ENCODE assay signal across 15 cellular contexts in the genomic region with DNA sequence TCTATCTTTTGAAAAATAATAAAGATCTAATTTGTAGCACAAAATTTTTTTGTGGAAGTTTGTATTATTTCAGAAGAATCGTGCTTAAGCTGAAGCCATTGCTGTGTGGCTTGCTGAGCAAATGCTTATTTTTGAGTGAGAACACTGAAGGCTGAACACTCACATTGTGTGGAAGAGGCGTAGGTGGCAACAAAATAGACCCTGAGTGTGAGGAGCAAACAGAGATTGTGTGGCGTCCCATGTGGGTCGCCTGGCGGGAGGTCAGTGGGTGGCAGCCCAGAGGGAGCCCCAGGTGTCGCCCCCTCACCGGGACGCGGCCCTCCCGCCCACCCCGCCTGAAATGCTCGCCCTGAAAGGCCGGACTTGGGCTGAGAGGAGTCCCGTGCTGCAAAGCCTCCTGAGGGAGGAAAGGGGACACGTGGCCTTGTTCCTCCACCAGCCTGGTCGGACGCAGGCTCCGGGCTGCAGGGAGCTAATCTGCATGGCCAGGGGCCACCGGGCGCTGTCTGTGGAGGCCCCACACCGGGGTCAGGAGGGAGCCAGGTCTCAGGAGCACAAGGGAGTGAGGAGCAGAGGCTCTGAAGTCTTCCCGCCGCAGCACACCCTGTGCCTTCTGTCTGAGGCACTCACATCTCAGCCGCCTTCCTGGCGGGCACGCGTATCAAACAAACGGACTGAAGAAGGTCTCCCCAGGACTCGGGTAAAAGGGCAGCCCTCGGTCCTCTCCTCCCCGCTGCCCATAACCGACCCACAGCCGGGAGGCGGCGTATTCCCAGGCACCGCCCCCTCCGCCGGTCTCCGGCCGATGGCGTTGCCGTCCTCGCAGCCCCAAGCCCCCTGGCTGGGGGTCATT. TPM values are rescaled to one million over a fixed set of nuclear protein-coding genes. Genes with fewer than 3 reads are reported as not detected.
A peak's percentile ranks its signal among the peaks of the same experiment; 100 is the strongest.
DNase-seq lines count a peak whose midpoint lies in the region; ATAC-seq and TF ChIP-seq lines count a peak whose summit lies in the region.
"Had no signal": no experiment of that assay in that cellular context is flagged by ENCODE, and none has a peak within 500 bp of the region (broad histone marks: within the 10 kb centered on the region; RNA-seq: fewer than 3 reads in every experiment).

No MANE protein-coding gene starts in this region.

- BruUV-seq in Calu3 (replicated peaks; lab: Mats Ljungman, UMichigan), result no TSS peak

- ATAC-seq in foreskin keratinocyte (peak; percentile 44), psoas muscle (peak in 3 of 4 donors; percentile 19 to 29 (median 25))

- H3K4me1 ChIP-seq in foreskin keratinocyte (no peaks in the 10 kb centered on the region), psoas muscle (no peaks in the 10 kb centered on the region)

- CTCF ChIA-PET in AG04450 (lab: Charles Lee) (interaction anchor here (0.6 kb wide), 1 partner anchor 695 kb away, joined by 3 read pairs; no protein-coding TSS in a partner anchor), Calu3 (lab: Charles Lee) (no interaction called here)

- no peaks in the 10 kb centered on the region for H3K27me3 Mint-ChIP-seq in Calu3 (ENCODE audit: unreplicated experiment)
- H3K27me3 Mint-ChIP-seq: natural killer cell treated with Interleukin-12 subunit alpha and Interleukin-12 subunit beta and Interleukin-15 and Interleukin-18, amount 100 ng/mL, for 72 hours had no signal

- TF ChIP-seq CTCF in AG04450 (IDR thresholded peaks at IDR 0.05; ENCODE audit: low read depth, low read length), result no peak
- TF ChIP-seq CTCF in foreskin keratinocyte (conservative IDR thresholded peaks at IDR 0.05), result no peak
- TF ChIP-seq CTCF in psoas muscle (IDR thresholded peaks at IDR 0.05), result no peak
- TF ChIP-seq CTCF in Calu3 (IDR thresholded peaks at IDR 0.05; ENCODE audit: unreplicated experiment), result no peak

- H3K9me3 ChIP-seq in AG04450 (ENCODE audit: control insufficient read depth, insufficient read depth, low read length) (no peaks in the 10 kb centered on the region), SK-N-MC (ENCODE audit: low read depth, low read length) (no peaks in the 10 kb centered on the region), psoas muscle (no peaks in the 10 kb centered on the region)

- H3K27ac ChIP-seq in AG04450 (ENCODE audit: low read depth, low read length) (no peak overlapping the region), SK-N-MC (peak overlapping the region; percentile 37), foreskin keratinocyte (no peak overlapping the region), psoas muscle (no peak overlapping the region)
- H3K27ac ChIP-seq: epithelial cell of prostate had no signal

- no peak overlapping the region for H3K9ac ChIP-seq in SK-N-MC (ENCODE audit: insufficient read length)

- DNase-seq in AG04450 (ENCODE audit: low read depth, low spot score), result no peak
- DNase-seq in SK-N-MC (ENCODE audit: low read depth, low spot score), result no peak
- DNase-seq in foreskin keratinocyte, result no peak
- DNase-seq in psoas muscle, result peak in 1 of 2 donors; percentile 18
- DNase-seq in Calu3, result no peak
- DNase-seq in DMS153 treated with DMSO at 0.1 percent for 48 hours (lab: John Stamatoyannopoulos, UW; ENCODE audit: unreplicated experiment), result no peak
- no peak for DNase-seq in T-helper 2 cell
- DNase-seq in NCI-H1105 treated with DMSO at 0.1 percent for 48 hours (lab: John Stamatoyannopoulos, UW), result no peak
- DNase-seq: activated T-cell treated with anti-CD3 and anti-CD28 coated beads, Interleukin-2, amount 50 U/mL, for 4 hours; COR-L47; NCI-H524 had no signal

- POLR2A ChIA-PET in AG04450 (lab: Yijun Ruan, JAX), result interaction anchor here (0.6 kb wide), 1 partner anchor 220 kb away, joined by 4 read pairs; a partner anchor contains a TSS

- no peaks in the 10 kb centered on the region for H3K36me3 Mint-ChIP-seq in Calu3 (ENCODE audit: insufficient read depth, unreplicated experiment)
- H3K36me3 Mint-ChIP-seq: natural killer cell treated with Interleukin-12 subunit alpha and Interleukin-12 subunit beta and Interleukin-15 and Interleukin-18, amount 100 ng/mL, for 72 hours had no signal

- H3K9me3 Mint-ChIP-seq in Calu3 (ENCODE audit: low read depth, unreplicated experiment), result no peaks in the 10 kb centered on the region
- H3K9me3 Mint-ChIP-seq: activated T-cell treated with anti-CD3 and anti-CD28 coated beads, Interleukin-2, amount 50 U/mL, for 4 hours; natural killer cell treated with Interleukin-12 subunit alpha and Interleukin-12 subunit beta and Interleukin-15 and Interleukin-18, amount 100 ng/mL, for 72 hours had no signal

- H3K27me3 ChIP-seq in AG04450 (ENCODE audit: control insufficient read depth, insufficient read depth, low read length) (peaks cover 6% of the 10 kb centered on the region), foreskin keratinocyte (no peaks in the 10 kb centered on the region), psoas muscle (ENCODE audit: insufficient read depth in 3 of 3, low read length in 2 of 3) (no peaks in the 10 kb centered on the region)

- 26 to 44% (median 38%) methylated on average over 36 to 43 of the region's 43 CpGs for WGBS in psoas muscle, 3 donors

- H3K4me3 Mint-ChIP-seq in Calu3 (ENCODE audit: low read depth, unreplicated experiment), result no peak overlapping the region
- H3K4me3 Mint-ChIP-seq: activated T-cell treated with anti-CD3 and anti-CD28 coated beads, Interleukin-2, amount 50 U/mL, for 4 hours; natural killer cell treated with Interleukin-12 subunit alpha and Interleukin-12 subunit beta and Interleukin-15 and Interleukin-18, amount 100 ng/mL, for 72 hours had no signal

- H3K4me1 Mint-ChIP-seq in Calu3 (ENCODE audit: low read depth, unreplicated experiment), result no peaks in the 10 kb centered on the region

- no peak overlapping the region for H3K27ac Mint-ChIP-seq in Calu3 (ENCODE audit: unreplicated experiment)
- H3K27ac Mint-ChIP-seq: natural killer cell treated with Interleukin-12 subunit alpha and Interleukin-12 subunit beta and Interleukin-15 and Interleukin-18, amount 100 ng/mL, for 72 hours had no signal

- H3K36me3 ChIP-seq in SK-N-MC (ENCODE audit: insufficient read depth, low read length), result no peaks in the 10 kb centered on the region
- peaks cover 0 to 35% of the 10 kb centered on the region in 2 donors for H3K36me3 ChIP-seq in psoas muscle (ENCODE audit: insufficient read depth in 1 of 2, low read depth in 1 of 2)

- intact Hi-C loops in psoas muscle (cut with DNase I), result loop anchor here in 1 of 2 donors (10.0 kb wide), 1 partner anchor 695 kb away; no protein-coding TSS in a partner anchor
- intact Hi-C loops in Calu3 (cut with micrococcal nuclease; ENCODE audit: unreplicated experiment), result loop anchor here (10.0 kb wide), 1 partner anchor 505 kb away; no protein-coding TSS in a partner anchor

- H3K4me3 ChIP-seq in AG04450 (ENCODE audit: low read depth, low read length) (peak overlapping the region; percentile 5), SK-N-MC (no peak overlapping the region), psoas muscle (peak overlapping the region; percentile 60)

RNA-seq across cellular contexts. Expression of a gene that starts 15.9 kb away (rescaled TPM):
- polyA plus RNA-seq in AG04450 (2011; rRNA removed), result 0.67 and 0.68 TPM in 2 replicates
- polyA minus RNA-seq in AG04450 (2011; rRNA and poly(A)+ RNA removed), result 0.39 and 0.55 TPM in 2 replicates
- total RNA-seq in foreskin keratinocyte, result 0.07 TPM in 1 of 2 replicates, not detected in the other
- polyA plus RNA-seq in foreskin keratinocyte, result not detected in 2 replicates
- total RNA-seq in psoas muscle, result 1 to 10 TPM; 2.7 to 9.7 (median 4.8) TPM
- 1 to 10 TPM; 1.7 to 9.7 (median 4.8) TPM for polyA plus RNA-seq in psoas muscle
- total RNA-seq in Calu3 (2022), result 1.6 and 3.1 TPM in 2 replicates
- total RNA-seq: activated T-cell treated with anti-CD3 and anti-CD28 coated beads, Interleukin-2, amount 50 U/mL, for 4 hours; T-helper 1 cell treated with Interleukin-12 subunit alpha and Interleukin-12 subunit beta and Interleukin-4 antibody, amounts not matched to agents 30 ng/mL and 1 ng/mL, for 36 hours had no signal

RNA-seq across cellular contexts. Expression of a gene that starts 41.3 kb away (rescaled TPM):
- polyA plus RNA-seq in AG04450 (2011; rRNA removed), result not detected in 2 replicates
- not detected in 2 replicates for polyA minus RNA-seq in AG04450 (2011; rRNA and poly(A)+ RNA removed)
- not detected in 2 replicates for total RNA-seq in foreskin keratinocyte
- not detected in 2 replicates for polyA plus RNA-seq in foreskin keratinocyte
- not detected for total RNA-seq in psoas muscle
- under 1 TPM in 1 of 3 donors, not detected in 2; 0.04 TPM for polyA plus RNA-seq in psoas muscle
- not detected in 2 replicates for total RNA-seq in Calu3 (2022)
- total RNA-seq: activated T-cell treated with anti-CD3 and anti-CD28 coated beads, Interleukin-2, amount 50 U/mL, for 4 hours; HT1080; natural killer cell treated with Interleukin-12 subunit alpha and Interleukin-12 subunit beta and Interleukin-15 and Interleukin-18, amount 100 ng/mL, for 72 hours; T-helper 1 cell treated with Interleukin-12 subunit alpha and Interleukin-12 subunit beta and Interleukin-4 antibody, amounts not matched to agents 30 ng/mL and 1 ng/mL, for 36 hours had no signal
